In the genomic region with DNA sequence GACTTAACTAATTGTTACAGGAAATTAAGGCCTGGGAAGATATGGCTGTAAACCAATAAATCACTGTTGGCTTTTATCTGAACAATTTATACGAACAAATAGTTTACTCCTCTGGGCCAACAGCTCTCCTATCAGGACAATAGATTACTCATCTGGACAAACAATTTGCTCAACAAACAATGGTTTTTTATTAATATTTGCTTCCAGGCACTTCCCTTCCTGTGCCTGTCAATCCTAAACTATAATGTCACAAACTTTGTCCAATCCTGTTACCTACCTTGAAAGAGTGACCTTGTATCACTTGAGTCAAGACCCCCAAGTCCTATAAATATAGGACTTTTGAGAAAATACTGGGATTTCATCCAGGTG, we compare ENCODE assay signal across 23 cellular contexts.
"Had no signal": no experiment of that assay in that cellular context is flagged by ENCODE, and none has a peak within 500 bp of the region (broad histone marks: within the 10 kb centered on the region; RNA-seq: fewer than 3 reads in every experiment).

No MANE protein-coding gene starts in this region.

- FAIRE-seq: RCC 7860 had no signal

- H3K27me3 ChIP-seq: MG63 had no signal

- H3K27ac ChIP-seq: WERI-Rb-1 had no signal

- H3K36me3 ChIP-seq: MG63, WERI-Rb-1 had no signal

- ATAC-seq: activated CD4-positive, alpha-beta T cell treated with anti-CD3 and anti-CD28 coated beads for 36 hours; activated T-helper 17 cell treated with anti-CD3 and anti-CD28 coated beads, Interleukin-2, amount 50 U/mL, for 72 hours; T-helper 17 cell had no signal

- H3K9me3 ChIP-seq: MG63 had no signal

- DNase-seq: activated CD4-positive, alpha-beta memory T cell treated with anti-CD3 and anti-CD28 coated beads, Interleukin-2, amount 10 ng/mL, durations not matched to agents 7 days and 5 days; activated CD4-positive, alpha-beta T cell treated with anti-CD3 and anti-CD28 coated beads for 36 hours; activated CD4-positive, alpha-beta T cell treated with anti-CD3 and anti-CD28 coated beads, Interleukin-2, amount 50 U/mL, for 1 hour; activated gamma-delta T cell; activated naive CD4-positive, alpha-beta T cell treated with anti-CD3 and anti-CD28 coated beads for 36 hours; activated T-cell treated with anti-CD3 and anti-CD28 coated beads for 4 hours; activated T-cell treated with anti-CD3 and anti-CD28 coated beads, Interleukin-2, amount 50 U/mL, for 48 hours; caudate nucleus; IMR-90; KBM-7; MG63; NCI-H1105 treated with DMSO at 0.1 percent for 48 hours; NCI-H1436 treated with DMSO at 0.1 percent for 48 hours; NCI-H187; NCI-H2081; NCI-H510A treated with DMSO at 0.1 percent for 48 hours; NCI-H69; SIG-M5; T-helper 17 cell; T-helper 9 cell; WERI-Rb-1 had no signal

- H3K4me3 ChIP-seq: MG63 had no signal
